ENCODE assay signal across 1 cellular context in the genomic region with DNA sequence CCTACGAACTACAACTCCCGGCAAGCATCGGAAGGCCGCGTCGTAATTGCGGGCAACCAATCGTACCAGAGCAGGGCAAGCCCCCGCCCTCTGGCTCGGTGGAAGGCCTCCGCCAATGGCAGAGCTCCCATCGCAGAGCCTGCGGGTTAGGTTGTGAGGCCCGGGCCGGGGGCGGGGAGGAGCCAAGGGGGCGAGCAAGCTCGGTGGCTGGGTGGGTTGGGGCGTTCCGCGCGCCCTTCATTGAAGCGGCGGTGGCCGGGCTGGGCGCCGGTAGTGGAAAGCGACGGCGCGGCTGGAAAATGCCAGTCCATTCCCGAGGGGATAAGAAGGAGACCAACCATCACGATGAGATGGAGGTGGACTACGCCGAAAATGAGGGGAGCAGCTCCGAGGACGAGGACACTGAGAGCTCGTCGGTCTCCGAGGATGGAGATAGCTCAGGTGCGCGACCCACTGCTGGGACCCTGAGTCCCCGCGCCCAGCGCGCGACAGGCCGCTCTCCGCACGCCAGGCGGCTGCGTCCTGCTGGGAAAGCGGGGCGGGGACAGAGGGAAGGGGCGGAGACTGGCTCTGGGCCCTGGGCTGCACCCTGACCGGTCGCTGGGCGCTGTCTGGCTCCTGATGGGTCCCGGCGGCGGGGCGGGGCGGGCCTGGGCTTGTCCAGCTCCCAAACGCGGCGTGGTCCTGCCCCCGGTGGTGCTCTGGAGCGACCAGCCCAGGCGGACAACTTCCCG.
A peak's percentile ranks its signal among the peaks of the same experiment; 100 is the strongest.
TF ChIP-seq lines count a peak whose summit lies in the region.

A gene with protein sequence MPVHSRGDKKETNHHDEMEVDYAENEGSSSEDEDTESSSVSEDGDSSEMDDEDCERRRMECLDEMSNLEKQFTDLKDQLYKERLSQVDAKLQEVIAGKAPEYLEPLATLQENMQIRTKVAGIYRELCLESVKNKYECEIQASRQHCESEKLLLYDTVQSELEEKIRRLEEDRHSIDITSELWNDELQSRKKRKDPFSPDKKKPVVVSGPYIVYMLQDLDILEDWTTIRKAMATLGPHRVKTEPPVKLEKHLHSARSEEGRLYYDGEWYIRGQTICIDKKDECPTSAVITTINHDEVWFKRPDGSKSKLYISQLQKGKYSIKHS (plus strand): TSS at position 121 of the 734 bp plus-strand sequence. CDS start 179 bp downstream, at position 300.

TF ChIP-seq in HEK293, 187 proteins besides CTCF, POLR2A, EP300 and RAD21 (continued from another document and continues in another):
- TF ChIP-seq, protein P1, sequence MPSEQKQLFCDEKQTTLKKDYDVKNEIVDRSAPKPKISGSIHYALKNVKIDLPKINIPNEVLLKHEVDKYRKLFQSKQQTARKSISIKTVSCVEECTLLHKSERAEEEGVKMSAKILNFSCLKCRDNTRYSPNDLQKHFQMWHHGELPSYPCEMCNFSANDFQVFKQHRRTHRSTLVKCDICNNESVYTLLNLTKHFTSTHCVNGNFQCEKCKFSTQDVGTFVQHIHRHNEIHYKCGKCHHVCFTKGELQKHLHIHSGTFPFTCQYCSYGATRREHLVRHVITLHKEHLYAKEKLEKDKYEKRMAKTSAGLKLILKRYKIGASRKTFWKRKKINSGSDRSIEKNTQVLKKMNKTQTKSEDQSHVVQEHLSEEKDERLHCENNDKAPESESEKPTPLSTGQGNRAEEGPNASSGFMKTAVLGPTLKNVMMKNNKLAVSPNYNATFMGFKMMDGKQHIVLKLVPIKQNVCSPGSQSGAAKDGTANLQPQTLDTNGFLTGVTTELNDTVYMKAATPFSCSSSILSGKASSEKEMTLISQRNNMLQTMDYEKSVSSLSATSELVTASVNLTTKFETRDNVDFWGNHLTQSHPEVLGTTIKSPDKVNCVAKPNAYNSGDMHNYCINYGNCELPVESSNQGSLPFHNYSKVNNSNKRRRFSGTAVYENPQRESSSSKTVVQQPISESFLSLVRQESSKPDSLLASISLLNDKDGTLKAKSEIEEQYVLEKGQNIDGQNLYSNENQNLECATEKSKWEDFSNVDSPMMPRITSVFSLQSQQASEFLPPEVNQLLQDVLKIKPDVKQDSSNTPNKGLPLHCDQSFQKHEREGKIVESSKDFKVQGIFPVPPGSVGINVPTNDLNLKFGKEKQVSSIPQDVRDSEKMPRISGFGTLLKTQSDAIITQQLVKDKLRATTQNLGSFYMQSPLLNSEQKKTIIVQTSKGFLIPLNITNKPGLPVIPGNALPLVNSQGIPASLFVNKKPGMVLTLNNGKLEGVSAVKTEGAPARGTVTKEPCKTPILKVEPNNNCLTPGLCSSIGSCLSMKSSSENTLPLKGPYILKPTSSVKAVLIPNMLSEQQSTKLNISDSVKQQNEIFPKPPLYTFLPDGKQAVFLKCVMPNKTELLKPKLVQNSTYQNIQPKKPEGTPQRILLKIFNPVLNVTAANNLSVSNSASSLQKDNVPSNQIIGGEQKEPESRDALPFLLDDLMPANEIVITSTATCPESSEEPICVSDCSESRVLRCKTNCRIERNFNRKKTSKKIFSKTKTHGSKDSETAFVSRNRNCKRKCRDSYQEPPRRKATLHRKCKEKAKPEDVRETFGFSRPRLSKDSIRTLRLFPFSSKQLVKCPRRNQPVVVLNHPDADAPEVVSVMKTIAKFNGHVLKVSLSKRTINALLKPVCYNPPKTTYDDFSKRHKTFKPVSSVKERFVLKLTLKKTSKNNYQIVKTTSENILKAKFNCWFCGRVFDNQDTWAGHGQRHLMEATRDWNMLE (tag by site-specific recombination; conservative IDR thresholded peaks at IDR 0.05; ENCODE audit: low read depth) = 0 out of 2 replicates have a peak, but pooled peaks have one; percentile 36
- TF ChIP-seq ZNF48 (tag by site-specific recombination; IDR thresholded peaks at IDR 0.05) (no peak), ZNF133 (tag by site-specific recombination; IDR thresholded peaks at IDR 0.05) (no peak), ZNF248 (tag by site-specific recombination; IDR thresholded peaks at IDR 0.05) (no peak), GLI2 (tag by site-specific recombination; IDR thresholded peaks at IDR 0.05; ENCODE audit: borderline replicate concordance, low read depth) (no peak), KLF1 (tag by site-specific recombination; IDR thresholded peaks at IDR 0.05) (peak; percentile 92), ZNF792 (tag by site-specific recombination; IDR thresholded peaks at IDR 0.05) (no peak), ZNF175 (tag by site-specific recombination; IDR thresholded peaks at IDR 0.05) (no peak), HOXC10 (CRISPR knock-in tag; IDR thresholded peaks at IDR 0.05) (no peak), ZNF501 (tag by site-specific recombination; IDR thresholded peaks at IDR 0.05) (peak; percentile 97; the same call in 1 of the 2 replicates), ZNF221 (tag by site-specific recombination; IDR thresholded peaks at IDR 0.05; ENCODE audit: borderline replicate concordance) (0 out of 2 replicates have a peak, but pooled peaks have one; percentile 22), KLF8 (tag by site-specific recombination; IDR thresholded peaks at IDR 0.05) (peak; percentile 98), ZNF16 (tag by site-specific recombination; IDR thresholded peaks at IDR 0.05; ENCODE audit: low read depth) (no peak), ZFP37 (tag by site-specific recombination; IDR thresholded peaks at IDR 0.05) (no peak), ZNF521 (tag by site-specific recombination; IDR thresholded peaks at IDR 0.05) (no peak), ZNF132 (tag by site-specific recombination; IDR thresholded peaks at IDR 0.05; ENCODE audit: borderline replicate concordance) (no peak), HOXD13 (CRISPR knock-in tag; IDR thresholded peaks at IDR 0.05; ENCODE audit: borderline replicate concordance) (no peak), ZBTB7A (tag by site-specific recombination; IDR thresholded peaks at IDR 0.05; ENCODE audit: low read depth) (peak; percentile 88; the same call in 1 of the 2 replicates), ZNF664 (tag by site-specific recombination; IDR thresholded peaks at IDR 0.05) (no peak), ZNF777 (tag by site-specific recombination; IDR thresholded peaks at IDR 0.05; ENCODE audit: borderline replicate concordance) (no peak), RBAK (tag by site-specific recombination; IDR thresholded peaks at IDR 0.05) (0 out of 2 replicates have a peak, but pooled peaks have one; percentile 47), ZNF138 (tag by site-specific recombination; IDR thresholded peaks at IDR 0.05; ENCODE audit: borderline replicate concordance) (no peak), OVOL3 (tag by site-specific recombination; IDR thresholded peaks at IDR 0.05) (peak; percentile 85), ZBTB21 (tag by site-specific recombination; IDR thresholded peaks at IDR 0.05) (peak; percentile 67; the same call in 1 of the 2 replicates), ZNF473 (tag by site-specific recombination; IDR thresholded peaks at IDR 0.05) (no peak), YY1 (tag by site-specific recombination; IDR thresholded peaks at IDR 0.05) (peak; percentile 76), SCRT1 (tag by site-specific recombination; IDR thresholded peaks at IDR 0.05; ENCODE audit: borderline replicate concordance) (no peak), PRDM1 (tag by site-specific recombination; IDR thresholded peaks at IDR 0.05) (no peak), ZSCAN30 (tag by site-specific recombination; IDR thresholded peaks at IDR 0.05) (no peak; the same call in 1 of the 2 replicates)
- TF ChIP-seq, protein P2, sequence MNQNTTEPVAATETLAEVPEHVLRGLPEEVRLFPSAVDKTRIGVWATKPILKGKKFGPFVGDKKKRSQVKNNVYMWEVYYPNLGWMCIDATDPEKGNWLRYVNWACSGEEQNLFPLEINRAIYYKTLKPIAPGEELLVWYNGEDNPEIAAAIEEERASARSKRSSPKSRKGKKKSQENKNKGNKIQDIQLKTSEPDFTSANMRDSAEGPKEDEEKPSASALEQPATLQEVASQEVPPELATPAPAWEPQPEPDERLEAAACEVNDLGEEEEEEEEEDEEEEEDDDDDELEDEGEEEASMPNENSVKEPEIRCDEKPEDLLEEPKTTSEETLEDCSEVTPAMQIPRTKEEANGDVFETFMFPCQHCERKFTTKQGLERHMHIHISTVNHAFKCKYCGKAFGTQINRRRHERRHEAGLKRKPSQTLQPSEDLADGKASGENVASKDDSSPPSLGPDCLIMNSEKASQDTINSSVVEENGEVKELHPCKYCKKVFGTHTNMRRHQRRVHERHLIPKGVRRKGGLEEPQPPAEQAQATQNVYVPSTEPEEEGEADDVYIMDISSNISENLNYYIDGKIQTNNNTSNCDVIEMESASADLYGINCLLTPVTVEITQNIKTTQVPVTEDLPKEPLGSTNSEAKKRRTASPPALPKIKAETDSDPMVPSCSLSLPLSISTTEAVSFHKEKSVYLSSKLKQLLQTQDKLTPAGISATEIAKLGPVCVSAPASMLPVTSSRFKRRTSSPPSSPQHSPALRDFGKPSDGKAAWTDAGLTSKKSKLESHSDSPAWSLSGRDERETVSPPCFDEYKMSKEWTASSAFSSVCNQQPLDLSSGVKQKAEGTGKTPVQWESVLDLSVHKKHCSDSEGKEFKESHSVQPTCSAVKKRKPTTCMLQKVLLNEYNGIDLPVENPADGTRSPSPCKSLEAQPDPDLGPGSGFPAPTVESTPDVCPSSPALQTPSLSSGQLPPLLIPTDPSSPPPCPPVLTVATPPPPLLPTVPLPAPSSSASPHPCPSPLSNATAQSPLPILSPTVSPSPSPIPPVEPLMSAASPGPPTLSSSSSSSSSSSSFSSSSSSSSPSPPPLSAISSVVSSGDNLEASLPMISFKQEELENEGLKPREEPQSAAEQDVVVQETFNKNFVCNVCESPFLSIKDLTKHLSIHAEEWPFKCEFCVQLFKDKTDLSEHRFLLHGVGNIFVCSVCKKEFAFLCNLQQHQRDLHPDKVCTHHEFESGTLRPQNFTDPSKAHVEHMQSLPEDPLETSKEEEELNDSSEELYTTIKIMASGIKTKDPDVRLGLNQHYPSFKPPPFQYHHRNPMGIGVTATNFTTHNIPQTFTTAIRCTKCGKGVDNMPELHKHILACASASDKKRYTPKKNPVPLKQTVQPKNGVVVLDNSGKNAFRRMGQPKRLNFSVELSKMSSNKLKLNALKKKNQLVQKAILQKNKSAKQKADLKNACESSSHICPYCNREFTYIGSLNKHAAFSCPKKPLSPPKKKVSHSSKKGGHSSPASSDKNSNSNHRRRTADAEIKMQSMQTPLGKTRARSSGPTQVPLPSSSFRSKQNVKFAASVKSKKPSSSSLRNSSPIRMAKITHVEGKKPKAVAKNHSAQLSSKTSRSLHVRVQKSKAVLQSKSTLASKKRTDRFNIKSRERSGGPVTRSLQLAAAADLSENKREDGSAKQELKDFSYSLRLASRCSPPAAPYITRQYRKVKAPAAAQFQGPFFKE (tag by site-specific recombination; IDR thresholded peaks at IDR 0.05; ENCODE audit: borderline replicate concordance) = no peak
- TF ChIP-seq, protein P3, sequence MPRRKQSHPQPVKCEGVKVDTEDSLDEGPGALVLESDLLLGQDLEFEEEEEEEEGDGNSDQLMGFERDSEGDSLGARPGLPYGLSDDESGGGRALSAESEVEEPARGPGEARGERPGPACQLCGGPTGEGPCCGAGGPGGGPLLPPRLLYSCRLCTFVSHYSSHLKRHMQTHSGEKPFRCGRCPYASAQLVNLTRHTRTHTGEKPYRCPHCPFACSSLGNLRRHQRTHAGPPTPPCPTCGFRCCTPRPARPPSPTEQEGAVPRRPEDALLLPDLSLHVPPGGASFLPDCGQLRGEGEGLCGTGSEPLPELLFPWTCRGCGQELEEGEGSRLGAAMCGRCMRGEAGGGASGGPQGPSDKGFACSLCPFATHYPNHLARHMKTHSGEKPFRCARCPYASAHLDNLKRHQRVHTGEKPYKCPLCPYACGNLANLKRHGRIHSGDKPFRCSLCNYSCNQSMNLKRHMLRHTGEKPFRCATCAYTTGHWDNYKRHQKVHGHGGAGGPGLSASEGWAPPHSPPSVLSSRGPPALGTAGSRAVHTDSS (tag by site-specific recombination; IDR thresholded peaks at IDR 0.05) = no peak
- TF ChIP-seq, protein P4, sequence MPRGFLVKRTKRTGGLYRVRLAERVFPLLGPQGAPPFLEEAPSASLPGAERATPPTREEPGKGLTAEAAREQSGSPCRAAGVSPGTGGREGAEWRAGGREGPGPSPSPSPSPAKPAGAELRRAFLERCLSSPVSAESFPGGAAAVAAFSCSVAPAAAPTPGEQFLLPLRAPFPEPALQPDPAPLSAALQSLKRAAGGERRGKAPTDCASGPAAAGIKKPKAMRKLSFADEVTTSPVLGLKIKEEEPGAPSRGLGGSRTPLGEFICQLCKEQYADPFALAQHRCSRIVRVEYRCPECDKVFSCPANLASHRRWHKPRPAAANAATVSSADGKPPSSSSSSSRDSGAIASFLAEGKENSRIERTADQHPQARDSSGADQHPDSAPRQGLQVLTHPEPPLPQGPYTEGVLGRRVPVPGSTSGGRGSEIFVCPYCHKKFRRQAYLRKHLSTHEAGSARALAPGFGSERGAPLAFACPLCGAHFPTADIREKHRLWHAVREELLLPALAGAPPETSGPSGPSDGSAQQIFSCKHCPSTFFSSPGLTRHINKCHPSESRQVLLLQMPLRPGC (tag by site-specific recombination; IDR thresholded peaks at IDR 0.05) = peak; percentile 88
- TF ChIP-seq, protein P5, sequence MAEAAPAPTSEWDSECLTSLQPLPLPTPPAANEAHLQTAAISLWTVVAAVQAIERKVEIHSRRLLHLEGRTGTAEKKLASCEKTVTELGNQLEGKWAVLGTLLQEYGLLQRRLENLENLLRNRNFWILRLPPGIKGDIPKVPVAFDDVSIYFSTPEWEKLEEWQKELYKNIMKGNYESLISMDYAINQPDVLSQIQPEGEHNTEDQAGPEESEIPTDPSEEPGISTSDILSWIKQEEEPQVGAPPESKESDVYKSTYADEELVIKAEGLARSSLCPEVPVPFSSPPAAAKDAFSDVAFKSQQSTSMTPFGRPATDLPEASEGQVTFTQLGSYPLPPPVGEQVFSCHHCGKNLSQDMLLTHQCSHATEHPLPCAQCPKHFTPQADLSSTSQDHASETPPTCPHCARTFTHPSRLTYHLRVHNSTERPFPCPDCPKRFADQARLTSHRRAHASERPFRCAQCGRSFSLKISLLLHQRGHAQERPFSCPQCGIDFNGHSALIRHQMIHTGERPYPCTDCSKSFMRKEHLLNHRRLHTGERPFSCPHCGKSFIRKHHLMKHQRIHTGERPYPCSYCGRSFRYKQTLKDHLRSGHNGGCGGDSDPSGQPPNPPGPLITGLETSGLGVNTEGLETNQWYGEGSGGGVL (tag by site-specific recombination; IDR thresholded peaks at IDR 0.05) = no peak
- TF ChIP-seq, protein P6, sequence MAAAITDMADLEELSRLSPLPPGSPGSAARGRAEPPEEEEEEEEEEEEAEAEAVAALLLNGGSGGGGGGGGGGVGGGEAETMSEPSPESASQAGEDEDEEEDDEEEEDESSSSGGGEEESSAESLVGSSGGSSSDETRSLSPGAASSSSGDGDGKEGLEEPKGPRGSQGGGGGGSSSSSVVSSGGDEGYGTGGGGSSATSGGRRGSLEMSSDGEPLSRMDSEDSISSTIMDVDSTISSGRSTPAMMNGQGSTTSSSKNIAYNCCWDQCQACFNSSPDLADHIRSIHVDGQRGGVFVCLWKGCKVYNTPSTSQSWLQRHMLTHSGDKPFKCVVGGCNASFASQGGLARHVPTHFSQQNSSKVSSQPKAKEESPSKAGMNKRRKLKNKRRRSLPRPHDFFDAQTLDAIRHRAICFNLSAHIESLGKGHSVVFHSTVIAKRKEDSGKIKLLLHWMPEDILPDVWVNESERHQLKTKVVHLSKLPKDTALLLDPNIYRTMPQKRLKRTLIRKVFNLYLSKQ (tag by site-specific recombination; IDR thresholded peaks at IDR 0.05; ENCODE audit: borderline replicate concordance) = no peak; the same call in 1 of the 2 replicates
- TF ChIP-seq, protein P7, sequence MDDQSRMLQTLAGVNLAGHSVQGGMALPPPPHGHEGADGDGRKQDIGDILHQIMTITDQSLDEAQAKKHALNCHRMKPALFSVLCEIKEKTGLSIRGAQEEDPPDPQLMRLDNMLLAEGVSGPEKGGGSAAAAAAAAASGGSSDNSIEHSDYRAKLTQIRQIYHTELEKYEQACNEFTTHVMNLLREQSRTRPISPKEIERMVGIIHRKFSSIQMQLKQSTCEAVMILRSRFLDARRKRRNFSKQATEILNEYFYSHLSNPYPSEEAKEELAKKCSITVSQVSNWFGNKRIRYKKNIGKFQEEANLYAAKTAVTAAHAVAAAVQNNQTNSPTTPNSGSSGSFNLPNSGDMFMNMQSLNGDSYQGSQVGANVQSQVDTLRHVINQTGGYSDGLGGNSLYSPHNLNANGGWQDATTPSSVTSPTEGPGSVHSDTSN (CRISPR knock-in tag; IDR thresholded peaks at IDR 0.05) = 0 out of 2 replicates have a peak, but pooled peaks have one; percentile 32
